15 cellular contexts compared by ENCODE assay signal in genomic region chr16:82888616-82889015, GRCh38.
DNase-seq lines count a peak whose midpoint lies in the region; ATAC-seq and TF ChIP-seq lines count a peak whose summit lies in the region.
"Had no signal": no experiment of that assay in that cellular context is flagged by ENCODE, and none has a peak within 500 bp of the region (broad histone marks: within the 10 kb centered on the region; RNA-seq: fewer than 3 reads in every experiment).

No MANE protein-coding gene starts in this region.

- no peak overlapping the region for H3K4me3 ChIP-seq in epithelial cell of proximal tubule (ENCODE audit: low read depth, low read length)

- no peaks in the 10 kb centered on the region for H3K9me3 Mint-ChIP-seq in activated naive CD8-positive, alpha-beta T cell treated with anti-CD3 and anti-CD28 coated beads, Interleukin-2, amount 50 U/mL, for 24 hours
- H3K9me3 Mint-ChIP-seq: memory B cell had no signal

- in situ Hi-C loops in Caki2 (cut with HindIII; ENCODE audit: low pct_unique_long_range_greater_than_20kb, low sequenced_read_pairs): no loop called here

- H3K27ac Mint-ChIP-seq in activated naive CD8-positive, alpha-beta T cell treated with anti-CD3 and anti-CD28 coated beads, Interleukin-2, amount 50 U/mL, for 24 hours: no peak overlapping the region
- H3K27ac Mint-ChIP-seq: memory B cell; stimulated activated memory B cell treated with anti-CD40 and anti-IgM and Interleukin-4, amounts not matched to agents 10 μg/mL and 1 μg/mL and 100 μg/mL, for 72 hours had no signal

- peak; percentile 6 for DNase-seq in Caki2 (ENCODE audit: low read depth)
- DNase-seq in NCI-H524 treated with DMSO at 0.1 percent for 48 hours (lab: John Stamatoyannopoulos, UW): peak; percentile 80
- peak; percentile 1 for DNase-seq in epithelial cell of proximal tubule (ENCODE audit: low read depth)
- DNase-seq in non-pigmented ciliary epithelial cell (ENCODE audit: low read depth): peak; percentile 47
- DNase-seq in stimulated activated CD4-positive, alpha-beta T cell treated with anti-CD3 and anti-CD28 coated beads, Interleukin-4, amount 100 ng/mL, for 1 hour: no peak
- no peak for DNase-seq in DMS53 (lab: John Stamatoyannopoulos, UW)
- no peak for DNase-seq in activated naive CD8-positive, alpha-beta T cell treated with anti-CD3 and anti-CD28 coated beads, Interleukin-2, amount 50 U/mL, for 24 hours
- DNase-seq in COR-L47 (lab: John Stamatoyannopoulos, UW): no peak
- DNase-seq: activated effector memory CD4-positive, alpha-beta T cell treated with Interleukin-2 at 50 U/mL for 16 hours; NCI-H1048; NCI-H446 treated with DMSO at 0.1 percent for 48 hours; RPMI8226; stimulated activated CD4-positive, alpha-beta T cell treated with anti-CD3 and anti-CD28 coated beads, Interleukin-2, amount 100 ng/mL, for 48 hours had no signal

- H3K4me1 Mint-ChIP-seq in activated naive CD8-positive, alpha-beta T cell treated with anti-CD3 and anti-CD28 coated beads, Interleukin-2, amount 50 U/mL, for 24 hours: no peaks in the 10 kb centered on the region

- no peak for TF ChIP-seq CTCF in epithelial cell of proximal tubule (conservative IDR thresholded peaks at IDR 0.05; ENCODE audit: low read depth, low read length)

- no peak for ATAC-seq in activated naive CD8-positive, alpha-beta T cell treated with anti-CD3 and anti-CD28 coated beads, Interleukin-2, amount 50 U/mL, for 24 hours
- ATAC-seq: stimulated activated memory B cell treated with anti-CD40 and anti-IgM and Interleukin-4, amounts not matched to agents 10 μg/mL and 1 μg/mL and 100 μg/mL, for 72 hours had no signal

- H3K27me3 Mint-ChIP-seq in activated naive CD8-positive, alpha-beta T cell treated with anti-CD3 and anti-CD28 coated beads, Interleukin-2, amount 50 U/mL, for 24 hours: no peaks in the 10 kb centered on the region
- H3K27me3 Mint-ChIP-seq: memory B cell had no signal

- H3K36me3 Mint-ChIP-seq in activated naive CD8-positive, alpha-beta T cell treated with anti-CD3 and anti-CD28 coated beads, Interleukin-2, amount 50 U/mL, for 24 hours (ENCODE audit: low read depth): no peaks in the 10 kb centered on the region
- H3K36me3 Mint-ChIP-seq: memory B cell; stimulated activated memory B cell treated with anti-CD40 and anti-IgM and Interleukin-4, amounts not matched to agents 10 μg/mL and 1 μg/mL and 100 μg/mL, for 72 hours had no signal

- no peak overlapping the region for H3K4me3 Mint-ChIP-seq in activated naive CD8-positive, alpha-beta T cell treated with anti-CD3 and anti-CD28 coated beads, Interleukin-2, amount 50 U/mL, for 24 hours
- H3K4me3 Mint-ChIP-seq: memory B cell; stimulated activated memory B cell treated with anti-CD40 and anti-IgM and Interleukin-4, amounts not matched to agents 10 μg/mL and 1 μg/mL and 100 μg/mL, for 72 hours had no signal

Comparison
In these comparisons a context has a peak if more than half of its experiments do, and no peak if none do; other contexts are left out.
1. DNase-seq: peak in Caki2 (single experiment), NCI-H524 treated with DMSO at 0.1 percent for 48 hours (single experiment), epithelial cell of proximal tubule (single experiment) and non-pigmented ciliary epithelial cell (single experiment); none in stimulated activated CD4-positive, alpha-beta T cell treated with anti-CD3 and anti-CD28 coated beads, Interleukin-4, amount 100 ng/mL, for 1 hour (single experiment), DMS53 (single experiment), activated naive CD8-positive, alpha-beta T cell treated with anti-CD3 and anti-CD28 coated beads, Interleukin-2, amount 50 U/mL, for 24 hours (single experiment) and COR-L47 (single experiment).